ENCODE assay signal across 6 cellular contexts in the genomic region with DNA sequence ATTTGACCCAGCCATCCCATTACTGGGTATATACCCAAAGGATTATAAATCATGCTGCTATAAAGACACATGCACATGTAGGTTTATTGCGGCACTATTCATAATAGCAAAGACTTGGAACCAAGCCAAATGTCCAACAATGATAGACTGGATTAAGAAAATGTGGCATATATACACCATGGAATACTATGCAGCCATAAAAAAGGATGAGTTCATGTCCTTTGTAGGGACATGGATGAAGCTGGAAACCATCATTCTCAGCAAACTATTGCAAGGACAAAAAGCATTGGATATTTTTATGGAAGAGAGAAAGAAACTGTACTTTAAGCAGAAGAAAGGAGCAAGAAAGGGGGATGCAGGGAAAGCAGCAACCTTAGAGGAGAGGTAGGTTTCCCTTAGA. TPM values are rescaled to one million over a fixed set of nuclear protein-coding genes. Genes with fewer than 3 reads are reported as not detected.
"Had no signal": no experiment of that assay in that cellular context is flagged by ENCODE, and none has a peak within 500 bp of the region (broad histone marks: within the 10 kb centered on the region; RNA-seq: fewer than 3 reads in every experiment).

No MANE protein-coding gene starts in this region.

RNA-seq across cellular contexts. Expression of a gene that starts 9.5 kb away (rescaled TPM):
- total RNA-seq: left lobe of liver, left ventricle myocardium superior, liver, lung microvascular endothelial cell, mammary epithelial cell had no signal
- polyA plus RNA-seq: immature natural killer cell, liver had no signal
